Comparison of ENCODE assay signal across 31 cellular contexts in the genomic region with DNA sequence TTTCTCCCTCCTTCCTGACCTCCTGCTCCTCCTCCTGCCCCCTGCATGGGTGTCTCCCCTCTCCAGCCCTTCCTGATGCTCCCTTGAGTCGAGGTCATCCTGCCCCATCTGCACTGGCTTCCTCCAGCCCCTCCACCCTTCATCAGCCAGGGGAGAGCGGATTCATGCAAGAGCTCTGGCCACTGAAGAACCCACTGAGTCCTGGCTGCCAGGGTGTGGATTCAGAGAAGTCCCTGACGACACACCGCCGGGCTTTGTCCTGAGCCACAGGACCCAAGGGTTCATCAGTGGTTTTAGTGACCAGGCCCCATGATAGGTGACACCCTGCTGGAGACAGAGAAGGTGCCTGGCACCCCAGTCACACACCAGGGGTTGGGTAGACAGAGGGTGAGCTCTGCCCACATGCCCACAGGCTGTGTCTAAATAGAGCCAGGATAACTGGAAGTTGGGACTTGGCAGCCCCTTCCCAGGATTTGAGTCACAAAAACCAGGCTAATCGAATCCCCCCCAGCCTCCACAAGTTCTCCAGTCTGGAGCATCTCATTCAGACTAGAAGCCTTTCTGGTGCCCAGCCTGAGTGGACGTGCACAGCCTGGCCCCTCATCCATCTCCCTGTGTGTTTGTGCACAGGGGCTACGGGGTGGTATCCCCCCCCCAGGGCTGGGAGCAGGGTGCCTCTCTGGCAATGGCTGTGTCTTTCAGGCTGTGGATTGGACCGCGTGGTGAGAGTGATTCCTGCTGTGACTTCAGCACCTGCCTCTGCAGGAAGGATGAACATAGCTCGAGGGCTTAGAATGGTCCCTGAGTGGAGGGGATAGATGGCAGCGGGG. TPM values are rescaled to one million over a fixed set of nuclear protein-coding genes. Genes with fewer than 3 reads are reported as not detected.
A peak's percentile ranks its signal among the peaks of the same experiment; 100 is the strongest.
DNase-seq lines count a peak whose midpoint lies in the region; ATAC-seq and TF ChIP-seq lines count a peak whose summit lies in the region.
"Had no signal": no experiment of that assay in that cellular context is flagged by ENCODE, and none has a peak within 500 bp of the region (broad histone marks: within the 10 kb centered on the region; RNA-seq: fewer than 3 reads in every experiment).

No MANE protein-coding gene starts in this region.

- H3K36me3 Mint-ChIP-seq in GM23338 (ENCODE audit: low read depth) (no peaks in the 10 kb centered on the region), chondrocyte (ENCODE audit: low read depth) (no peaks in the 10 kb centered on the region)
- no peaks in the 10 kb centered on the region for H3K36me3 Mint-ChIP-seq in stimulated activated naive B cell treated with anti-CD40 and anti-IgM and Interleukin-4, amounts not matched to agents 10 μg/mL and 1 μg/mL and 100 μg/mL, for 72 hours
- H3K36me3 Mint-ChIP-seq: IgD-negative memory B cell had no signal

- H3K4me1 Mint-ChIP-seq in GM23338 (peaks cover 12% of the 10 kb centered on the region), chondrocyte (ENCODE audit: low read depth) (no peaks in the 10 kb centered on the region)
- H3K4me1 Mint-ChIP-seq in stimulated activated naive B cell treated with anti-CD40 and anti-IgM and Interleukin-4, amounts not matched to agents 10 μg/mL and 1 μg/mL and 100 μg/mL, for 72 hours, result peaks cover 15 to 23% of the 10 kb centered on the region in 2 donors

- H4K20me1 ChIP-seq in GM23338 (replicated peaks; ENCODE audit: insufficient read depth), result no peaks in the 10 kb centered on the region

- no peak overlapping the region for H2AFZ ChIP-seq in GM23338

- TF ChIP-seq CTCF in GM23338 (conservative IDR thresholded peaks at IDR 0.05; ENCODE audit: low read depth in 2 of 2) (no peak), chondrocyte (IDR thresholded peaks at IDR 0.05) (no peak), sigmoid colon (IDR thresholded peaks at IDR 0.05) (no peak)

- H3K27ac Mint-ChIP-seq in GM23338 (no peak overlapping the region), chondrocyte (ENCODE audit: unreplicated experiment) (no peak overlapping the region)
- no peak overlapping the region for H3K27ac Mint-ChIP-seq in stimulated activated naive B cell treated with anti-CD40 and anti-IgM and Interleukin-4, amounts not matched to agents 10 μg/mL and 1 μg/mL and 100 μg/mL, for 72 hours
- H3K27ac Mint-ChIP-seq: activated CD4-positive, alpha-beta T cell treated with anti-CD3 and anti-CD28 coated beads for 36 hours; activated CD8-positive, alpha-beta T cell treated with anti-CD3 and anti-CD28 coated beads for 36 hours; CD14-positive monocyte; effector memory CD8-positive, alpha-beta T cell had no signal

- H3K9me3 Mint-ChIP-seq in GM23338 (peaks cover 2% of the 10 kb centered on the region; the same call in 2 of the 3 replicates), chondrocyte (ENCODE audit: low read depth) (no peaks in the 10 kb centered on the region)
- no peaks in the 10 kb centered on the region for H3K9me3 Mint-ChIP-seq in stimulated activated naive B cell treated with anti-CD40 and anti-IgM and Interleukin-4, amounts not matched to agents 10 μg/mL and 1 μg/mL and 100 μg/mL, for 72 hours
- H3K9me3 Mint-ChIP-seq: activated CD8-positive, alpha-beta T cell treated with anti-CD3 and anti-CD28 coated beads for 36 hours; effector memory CD8-positive, alpha-beta T cell; IgD-negative memory B cell had no signal

- 67 to 74% methylated on average over 12 of the region's 12 CpGs for WGBS in sigmoid colon, 2 donors

- H3K9me2 ChIP-seq in GM23338 (ENCODE audit: insufficient read depth), result no peaks in the 10 kb centered on the region

- H3K4me3 ChIP-seq in GM23338 (no peak overlapping the region), sigmoid colon (no peak overlapping the region)
- H3K4me3 ChIP-seq: prostate gland, upper lobe of left lung had no signal

- no peak overlapping the region for H3K27ac ChIP-seq in GM23338 (ENCODE audit: low read depth)
- no peak overlapping the region for H3K27ac ChIP-seq in sigmoid colon
- H3K27ac ChIP-seq: left ventricle myocardium inferior, prostate gland, upper lobe of left lung had no signal

- H3F3A ChIP-seq in GM23338 (replicated peaks; ENCODE audit: low read depth), result no peaks in the 10 kb centered on the region

- H3K27me3 Mint-ChIP-seq in GM23338 (ENCODE audit: insufficient read depth, low read depth, poor library complexity) (peaks cover 44% of the 10 kb centered on the region), chondrocyte (ENCODE audit: low read depth) (peaks cover 23% of the 10 kb centered on the region)
- peaks cover 31 to 36% of the 10 kb centered on the region in 2 donors for H3K27me3 Mint-ChIP-seq in stimulated activated naive B cell treated with anti-CD40 and anti-IgM and Interleukin-4, amounts not matched to agents 10 μg/mL and 1 μg/mL and 100 μg/mL, for 72 hours

- H3K9me3 ChIP-seq in sigmoid colon, result no peaks in the 10 kb centered on the region
- H3K9me3 ChIP-seq: left ventricle myocardium inferior, prostate gland, upper lobe of left lung had no signal

- no peaks in the 10 kb centered on the region for H3K79me2 ChIP-seq in GM23338 (replicated peaks; ENCODE audit: insufficient read depth)

- DNase-seq in NCI-H510A treated with DMSO at 0.1 percent for 48 hours (lab: John Stamatoyannopoulos, UW), result peak; percentile 17
- no peak for DNase-seq in NCI-H510A (lab: John Stamatoyannopoulos, UW)
- DNase-seq in GM23338 (ENCODE audit: low spot score), result no peak
- DNase-seq in chondrocyte (ENCODE audit: low spot score), result peak; percentile 76
- DNase-seq in sigmoid colon, result peak; percentile 61
- DNase-seq in stimulated activated naive CD8-positive, alpha-beta T cell treated with anti-CD3 and anti-CD28 coated beads, Interleukin-15, Interleukin-2, amounts not matched to agents 100 U/mL and 50 U/mL, for 24 hours, result no peak
- DNase-seq in stimulated activated naive B cell treated with anti-CD40 and anti-IgM and Interleukin-4, amounts not matched to agents 10 μg/mL and 1 μg/mL and 100 μg/mL, for 72 hours, result no peak
- no peak for DNase-seq in NCI-H2171 treated with DMSO at 0.1 percent for 48 hours (lab: John Stamatoyannopoulos, UW)
- DNase-seq: activated CD4-positive, alpha-beta T cell treated with anti-CD3 and anti-CD28 coated beads for 36 hours; activated CD8-positive, alpha-beta T cell treated with anti-CD3 and anti-CD28 coated beads for 36 hours; caudate nucleus; cortex of kidney; effector memory CD8-positive, alpha-beta T cell; erythroblast; glutamatergic neuron; left ventricle myocardium inferior; mesendoderm; MV-4-11; NCI-H1694 treated with DMSO at 0.1 percent for 48 hours; NCI-H2171; stimulated activated CD4-positive, alpha-beta T cell treated with anti-CD3 and anti-CD28 coated beads, Interleukin-4, amount 100 ng/mL, for 24 hours; T-helper 2 cell; upper lobe of left lung had no signal

- intact Hi-C loops in sigmoid colon (cut with DNase I), result no loop called here

- no peak for TF ChIP-seq EP300 in sigmoid colon (IDR thresholded peaks at IDR 0.05)

- no peak for TF ChIP-seq POLR2A in sigmoid colon (IDR thresholded peaks at IDR 0.05)

- H3K4me1 ChIP-seq in GM23338 (ENCODE audit: insufficient read depth) (peaks cover 5% of the 10 kb centered on the region; the same call in 1 of the 2 replicates), sigmoid colon (peaks cover 0 to 21% (median 18%) of the 10 kb centered on the region in 4 donors)
- H3K4me1 ChIP-seq: prostate gland had no signal

- H3K4me3 Mint-ChIP-seq in GM23338 (peak overlapping the region; percentile 56; the same call in 1 of the 3 replicates), chondrocyte (ENCODE audit: unreplicated experiment) (no peak overlapping the region)
- peak overlapping the region in 1 of 2 donors; percentile 34 for H3K4me3 Mint-ChIP-seq in stimulated activated naive B cell treated with anti-CD40 and anti-IgM and Interleukin-4, amounts not matched to agents 10 μg/mL and 1 μg/mL and 100 μg/mL, for 72 hours
- H3K4me3 Mint-ChIP-seq: activated CD4-positive, alpha-beta T cell treated with anti-CD3 and anti-CD28 coated beads for 36 hours; activated CD8-positive, alpha-beta T cell treated with anti-CD3 and anti-CD28 coated beads for 36 hours; IgD-negative memory B cell had no signal

- H3K36me3 ChIP-seq in GM23338 (ENCODE audit: insufficient read depth) (no peaks in the 10 kb centered on the region), sigmoid colon (no peaks in the 10 kb centered on the region)
- H3K36me3 ChIP-seq: left ventricle myocardium inferior, prostate gland, upper lobe of left lung had no signal

- ATAC-seq in GM23338, result no peak
- ATAC-seq in stimulated activated naive CD8-positive, alpha-beta T cell treated with anti-CD3 and anti-CD28 coated beads, Interleukin-15, Interleukin-2, amounts not matched to agents 100 U/mL and 50 U/mL, for 24 hours, result no peak
- ATAC-seq in stimulated activated naive B cell treated with anti-CD40 and anti-IgM and Interleukin-4, amounts not matched to agents 10 μg/mL and 1 μg/mL and 100 μg/mL, for 72 hours (replicated peaks), result no peak
- ATAC-seq: activated CD4-positive, alpha-beta T cell treated with anti-CD3 and anti-CD28 coated beads for 36 hours; activated CD8-positive, alpha-beta T cell treated with anti-CD3 and anti-CD28 coated beads for 36 hours; effector memory CD8-positive, alpha-beta T cell; Right ventricle myocardium inferior; sciatic nerve had no signal

- no peak overlapping the region for H3K4me2 ChIP-seq in GM23338

- H3K27me3 ChIP-seq in GM23338 (ENCODE audit: insufficient read depth), result peaks cover 57% of the 10 kb centered on the region
- peaks cover 13 to 38% (median 25%) of the 10 kb centered on the region in 3 donors for H3K27me3 ChIP-seq in sigmoid colon

TF ChIP-seq in GM23338, 12 proteins besides CTCF, POLR2A, EP300 and RAD21 (continues in another document):
- no peak for TF ChIP-seq NANOG (IDR thresholded peaks at IDR 0.05; ENCODE audit: borderline replicate concordance)

RNA-seq across cellular contexts. Expression of gene GFRA4, which starts 1.1 kb away (rescaled TPM):
- not detected in 2 replicates for total RNA-seq in GM23338 (2014; rRNA removed; shearing (Covaris generic))
- polyA plus RNA-seq in GM23338 (2016; fragmentation: Nextera tagmentation; extraction: Ambion mirVana) (0.30 TPM in 1 of 2 replicates, not detected in the other), sigmoid colon (not detected)
- total RNA-seq in chondrocyte (not detected in 3 replicates), sigmoid colon (not detected)
- total RNA-seq: activated CD4-positive, alpha-beta T cell treated with anti-CD3 and anti-CD28 coated beads for 36 hours; activated CD8-positive, alpha-beta T cell treated with anti-CD3 and anti-CD28 coated beads for 36 hours; H1; left ventricle myocardium inferior; myocyte; prostate gland; Right ventricle myocardium inferior; sciatic nerve; subcutaneous adipose tissue; upper lobe of left lung had no signal
- polyA plus RNA-seq: CD14-positive monocyte, IgD-negative memory B cell had no signal

RNA-seq across cellular contexts. Expression of gene ADAM33, which starts 19.8 kb away (rescaled TPM):
- 4.0 and 6.0 TPM in 2 replicates for total RNA-seq in GM23338 (2014; rRNA removed; shearing (Covaris generic))
- 2.4 and 2.8 TPM in 2 replicates for polyA plus RNA-seq in GM23338 (2016; fragmentation: Nextera tagmentation; extraction: Ambion mirVana)
- total RNA-seq in chondrocyte, result 4.1 to 13.1 TPM (median 12.2 TPM) in 3 replicates
- 100 to 1,000 TPM in 2 of 4 donors, 10 to 100 TPM in 2; 49.9 to 484 (median 103) TPM for total RNA-seq in sigmoid colon
- polyA plus RNA-seq in sigmoid colon, result 10 to 100 TPM in 1 of 3 donors, 1 to 10 TPM in 1, under 1 TPM in 1; 0.69 to 12.3 (median 5.4) TPM
- total RNA-seq: activated CD4-positive, alpha-beta T cell treated with anti-CD3 and anti-CD28 coated beads for 36 hours; activated CD8-positive, alpha-beta T cell treated with anti-CD3 and anti-CD28 coated beads for 36 hours had no signal
- polyA plus RNA-seq: CD14-positive monocyte, IgD-negative memory B cell had no signal

RNA-seq across cellular contexts. Expression of gene SIGLEC1, which starts 50.3 kb away (rescaled TPM):
- total RNA-seq in GM23338 (2014; rRNA removed; shearing (Covaris generic)), result not detected in 2 replicates
- polyA plus RNA-seq in GM23338 (2016; fragmentation: Nextera tagmentation; extraction: Ambion mirVana), result not detected in 2 replicates
- total RNA-seq in chondrocyte, result 0.08 TPM in 1 of 3 replicates, not detected in the others
- total RNA-seq in sigmoid colon, result 10 to 100 TPM in 3 of 4 donors, 1 to 10 TPM in 1; 9.9 to 17.1 (median 10.2) TPM
- polyA plus RNA-seq in sigmoid colon, result 1 to 10 TPM; 2.4 to 6.9 (median 5.3) TPM
- total RNA-seq: activated CD4-positive, alpha-beta T cell treated with anti-CD3 and anti-CD28 coated beads for 36 hours; activated CD8-positive, alpha-beta T cell treated with anti-CD3 and anti-CD28 coated beads for 36 hours; H1 had no signal
- polyA plus RNA-seq: IgD-negative memory B cell had no signal

Comparison
In these comparisons a context has a peak if more than half of its experiments do, and no peak if none do; other contexts are left out.
1. DNase-seq: peak in NCI-H510A treated with DMSO at 0.1 percent for 48 hours (single experiment), chondrocyte (single experiment) and sigmoid colon (single experiment); none in NCI-H510A (single experiment), GM23338 (single experiment), stimulated activated naive CD8-positive, alpha-beta T cell treated with anti-CD3 and anti-CD28 coated beads, Interleukin-15, Interleukin-2, amounts not matched to agents 100 U/mL and 50 U/mL, for 24 hours (single experiment), stimulated activated naive B cell treated with anti-CD40 and anti-IgM and Interleukin-4, amounts not matched to agents 10 μg/mL and 1 μg/mL and 100 μg/mL, for 72 hours (single experiment) and NCI-H2171 treated with DMSO at 0.1 percent for 48 hours (single experiment).
2. RNA of gene SIGLEC1, which starts 50.3 kb away (total RNA-seq): 9.9 to 17.1 TPM in sigmoid colon; not detected in GM23338 and 0.08 TPM in chondrocyte; every median in the first group is over 10 times any median in the second.